Comparison of ENCODE assay signal across 8 cellular contexts in genomic region chr1:67431869-67432578, GRCh38. TPM values are rescaled to one million over a fixed set of nuclear protein-coding genes. Genes with fewer than 3 reads are reported as not detected.
DNase-seq lines count a peak whose midpoint lies in the region; ATAC-seq, FAIRE-seq and TF ChIP-seq lines count a peak whose summit lies in the region.

No MANE protein-coding gene starts in this region.

- H3K36me3 Mint-ChIP-seq in astrocyte (ENCODE audit: low read depth, unreplicated experiment): peaks cover 6% of the 10 kb centered on the region
- peaks cover 5% of the 10 kb centered on the region for H3K36me3 Mint-ChIP-seq in nephron (ENCODE audit: low read depth)

- H3K4me2 ChIP-seq in DND-41 (ENCODE audit: insufficient read depth, low read length) (peak overlapping the region; percentile 77; the same call in 1 of the 2 replicates), KMS-11 (peak overlapping the region; percentile 70), astrocyte (ENCODE audit: low read length) (peak overlapping the region; percentile 97)

- FAIRE-seq in astrocyte (lab: Jason Lieb, UNC): no peak

- peak overlapping the region; percentile 92 for H2AFZ ChIP-seq in DND-41 (ENCODE audit: low read depth, low read length)
- H2AFZ ChIP-seq in KMS-11 (ENCODE audit: low read depth): peak overlapping the region; percentile 78
- peak overlapping the region; percentile 20 for H2AFZ ChIP-seq in astrocyte (ENCODE audit: low read depth, low read length)

- no peaks in the 10 kb centered on the region for H3K9me3 ChIP-seq in DND-41 (ENCODE audit: insufficient read depth, low read length, severe bottlenecking)
- H3K9me3 ChIP-seq in astrocyte (ENCODE audit: insufficient read depth, low read depth, low read length): no peaks in the 10 kb centered on the region

- no peak for ATAC-seq in DND-41 (ENCODE audit: insufficient read depth, low read depth)
- ATAC-seq in HG03039 (IDR thresholded peaks at IDR 0.05; ENCODE audit: unreplicated experiment): no peak
- ATAC-seq in GM21423 (IDR thresholded peaks at IDR 0.05; ENCODE audit: unreplicated experiment): no peak

- H4K20me1 ChIP-seq in DND-41 (ENCODE audit: insufficient read depth, low read length) (peaks cover 27% of the 10 kb centered on the region), KMS-11 (ENCODE audit: insufficient read depth) (peaks cover 17% of the 10 kb centered on the region), astrocyte (ENCODE audit: insufficient read depth, low read length) (peaks cover 29% of the 10 kb centered on the region)

- H3K27ac Mint-ChIP-seq in astrocyte (ENCODE audit: unreplicated experiment): peak overlapping the region; percentile 19
- H3K27ac Mint-ChIP-seq in nephron: peak overlapping the region; percentile 78 to 94 (median 83)

- H3K4me1 Mint-ChIP-seq in astrocyte (ENCODE audit: low read depth, unreplicated experiment) (peaks cover 6% of the 10 kb centered on the region), nephron (peaks cover 49% of the 10 kb centered on the region)

- DNase-seq in DND-41: no peak
- DNase-seq in astrocyte (ENCODE audit: low read depth): no peak
- DNase-seq in COR-L47 (lab: John Stamatoyannopoulos, UW): no peak
- no peak for DNase-seq in stimulated activated CD4-positive, alpha-beta T cell treated with anti-CD3 and anti-CD28 coated beads, Interleukin-2, amount 100 ng/mL, for 48 hours

- H3K4me3 Mint-ChIP-seq in astrocyte (ENCODE audit: unreplicated experiment): peak overlapping the region; percentile 96
- peak overlapping the region; percentile 78 to 87 (median 85) for H3K4me3 Mint-ChIP-seq in nephron

- no peaks in the 10 kb centered on the region for H3K27me3 Mint-ChIP-seq in astrocyte (ENCODE audit: low read depth, unreplicated experiment)
- H3K27me3 Mint-ChIP-seq in nephron (ENCODE audit: low read depth): no peaks in the 10 kb centered on the region

- peak overlapping the region; percentile 93; the same call in 1 of the 2 replicates for H3K9ac ChIP-seq in DND-41 (ENCODE audit: low read depth, low read length)
- H3K9ac ChIP-seq in KMS-11: peak overlapping the region; percentile 99
- no peak overlapping the region for H3K9ac ChIP-seq in astrocyte (ENCODE audit: low read length)

- H3K9me3 Mint-ChIP-seq in astrocyte (ENCODE audit: unreplicated experiment): no peaks in the 10 kb centered on the region
- H3K9me3 Mint-ChIP-seq in nephron: no peaks in the 10 kb centered on the region

- H3K79me2 ChIP-seq in DND-41 (ENCODE audit: insufficient read depth, low read length): peaks cover 42% of the 10 kb centered on the region
- H3K79me2 ChIP-seq in KMS-11 (ENCODE audit: insufficient read depth, low read depth): peaks cover 32% of the 10 kb centered on the region
- H3K79me2 ChIP-seq in astrocyte (ENCODE audit: insufficient read depth, low read length): peaks cover 32% of the 10 kb centered on the region

- H3K4me1 ChIP-seq in DND-41 (ENCODE audit: insufficient read depth, low read length) (peaks cover 25% of the 10 kb centered on the region), KMS-11 (ENCODE audit: low read depth, poor library complexity, severe bottlenecking) (peaks cover 17% of the 10 kb centered on the region), astrocyte (ENCODE audit: insufficient read depth, low read length) (peaks cover 4% of the 10 kb centered on the region)

- peak overlapping the region in 1 of 2 experiments; percentile 97; a peak in 1 of 4 replicates for H3K4me3 ChIP-seq in DND-41 (ENCODE audit: low read depth in 1 of 2, low read length in 2 of 2)
- no peak overlapping the region for H3K4me3 ChIP-seq in KMS-11 (IDR thresholded peaks at IDR 0.05; ENCODE audit: insufficient read depth, low read depth, low read length)
- no peak overlapping the region for H3K4me3 ChIP-seq in astrocyte (ENCODE audit: insufficient read depth, low read depth, low read length)

- H3K27ac ChIP-seq in DND-41 (ENCODE audit: low read length) (peak overlapping the region; percentile 98; the same call in 1 of the 2 replicates), KMS-11 (no peak overlapping the region; the same call in 1 of the 2 replicates), astrocyte (ENCODE audit: low read depth, low read length) (no peak overlapping the region)

- TF ChIP-seq CTCF in DND-41 (IDR thresholded peaks at IDR 0.05; ENCODE audit: borderline replicate concordance, extremely low read depth, low read length, poor library complexity, severe bottlenecking): no peak
- TF ChIP-seq CTCF in KMS-11 (conservative IDR thresholded peaks at IDR 0.05; ENCODE audit: low read depth, low read length): no peak
- TF ChIP-seq CTCF in astrocyte (IDR thresholded peaks at IDR 0.05; ENCODE audit: insufficient read depth, low read depth, low read length): no peak
- no peak for TF ChIP-seq CTCF in nephron (IDR thresholded peaks at IDR 0.05; ENCODE audit: unreplicated experiment in 3 of 3)

- peaks cover 27% of the 10 kb centered on the region for H3K36me3 ChIP-seq in DND-41 (ENCODE audit: insufficient read depth, low read length)
- peaks cover 9% of the 10 kb centered on the region; the same call in 1 of the 2 replicates for H3K36me3 ChIP-seq in KMS-11 (ENCODE audit: insufficient read depth)
- no peaks in the 10 kb centered on the region for H3K36me3 ChIP-seq in astrocyte (ENCODE audit: insufficient read depth, low read length)

- no peaks in the 10 kb centered on the region for H3K27me3 ChIP-seq in DND-41 (ENCODE audit: insufficient read depth, low read length, poor library complexity)
- no peaks in the 10 kb centered on the region for H3K27me3 ChIP-seq in KMS-11 (ENCODE audit: insufficient read depth, low read depth)
- no peaks in the 10 kb centered on the region for H3K27me3 ChIP-seq in astrocyte (ENCODE audit: insufficient read depth, low read length)

RNA-seq across cellular contexts. Expression of gene SERBP1, which starts 1.8 kb away (rescaled TPM):
- 196 and 214 TPM in 2 replicates for total RNA-seq in astrocyte

Comparison
In these comparisons a context has a peak if more than half of its experiments do, and no peak if none do; other contexts are left out.
1. H2AFZ ChIP-seq: peak in every context shown above with its lines; median percentile 92 in DND-41; 78 in KMS-11; 20 in astrocyte.